Comparison of ENCODE assay signal across 6 cellular contexts in the genomic region with DNA sequence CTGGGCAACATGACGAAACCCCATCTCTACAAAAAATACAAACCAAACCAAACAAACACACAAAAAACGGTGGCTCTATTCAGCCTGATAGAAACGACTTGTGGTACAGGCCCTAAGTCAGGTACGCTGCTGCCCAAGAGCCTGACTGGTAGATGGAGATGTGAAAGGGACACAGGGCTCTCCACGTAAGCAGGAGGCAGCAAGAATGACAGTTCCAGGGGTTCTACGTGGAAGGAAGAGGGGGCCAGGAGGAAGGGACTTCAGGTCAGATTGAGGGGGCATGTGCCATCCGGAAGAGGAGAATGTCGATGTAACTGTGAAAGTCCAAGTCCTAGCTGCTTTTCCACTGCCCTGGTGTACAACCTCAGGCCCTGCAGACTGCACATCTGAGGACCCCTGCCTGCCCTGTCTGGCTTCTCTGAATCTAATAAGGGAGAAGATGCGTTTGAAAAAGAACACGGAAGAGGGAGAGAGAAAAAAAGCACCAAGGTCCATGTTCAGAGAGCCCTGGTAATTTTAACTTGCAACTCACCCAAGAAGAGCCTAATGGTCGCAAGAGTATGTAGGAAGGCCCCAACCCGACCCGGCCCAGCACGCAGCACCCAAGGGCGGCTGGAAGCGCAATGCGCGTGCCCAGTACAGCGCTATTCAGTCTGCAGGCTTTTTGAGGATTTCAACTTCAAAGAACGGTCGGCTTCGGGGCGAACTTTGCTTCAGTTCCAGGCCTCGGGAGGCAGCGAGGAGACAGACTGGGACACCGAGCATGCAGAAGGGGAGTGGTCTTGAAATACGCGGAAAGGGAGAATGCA. TPM values are rescaled to one million over a fixed set of nuclear protein-coding genes. Genes with fewer than 3 reads are reported as not detected.
DNase-seq lines count a peak whose midpoint lies in the region; ATAC-seq and TF ChIP-seq lines count a peak whose summit lies in the region.

No MANE protein-coding gene starts in this region.

- POLR2A ChIA-PET in naive thymus-derived CD8-positive, alpha-beta T cell (lab: Charles Lee) = interaction anchor here (1.0 to 9.6 kb wide), 18 partner anchors 8 to 700 kb away, joined by 3 to 260 read pairs (median 10); partner anchors contain the start of genes CFL1, LTBP3, MALAT1 and NEAT1

- peak overlapping the region; percentile 97 to 100 (median 99) for H3K4me3 Mint-ChIP-seq in naive thymus-derived CD8-positive, alpha-beta T cell

- H3K36me3 Mint-ChIP-seq in naive thymus-derived CD8-positive, alpha-beta T cell = peaks cover 0 to 9% (median 5%) of the 10 kb centered on the region in 3 donors

- peak; percentile 42 for DNase-seq in activated CD8-positive, alpha-beta memory T cell treated with anti-CD3 and anti-CD28 coated beads, Interleukin-2, amount 50 U/mL, for 24 hours (ENCODE audit: extremely low read depth)
- no peak for DNase-seq in activated CD8-positive, alpha-beta memory T cell treated with anti-CD3 and anti-CD28 coated beads for 24 hours
- DNase-seq in astrocyte of the cerebellum (ENCODE audit: low read depth) = no peak
- DNase-seq in naive thymus-derived CD8-positive, alpha-beta T cell = peak in 1 of 10 donors; percentile 70
- DNase-seq in NCI-H146 treated with DMSO at 0.1 percent for 48 hours (lab: John Stamatoyannopoulos, UW; ENCODE audit: unreplicated experiment) = no peak

- peak; percentile 35 to 44 for ATAC-seq in naive thymus-derived CD8-positive, alpha-beta T cell
- ATAC-seq in HG03025 (IDR thresholded peaks at IDR 0.05; ENCODE audit: low FRiP score, unreplicated experiment) = no peak

- peaks cover 35 to 88% (median 74%) of the 10 kb centered on the region in 4 donors for H3K4me1 Mint-ChIP-seq in naive thymus-derived CD8-positive, alpha-beta T cell

- H3K9me3 Mint-ChIP-seq in naive thymus-derived CD8-positive, alpha-beta T cell = no peaks in the 10 kb centered on the region

- no peak for TF ChIP-seq CTCF in astrocyte of the cerebellum (IDR thresholded peaks at IDR 0.05; ENCODE audit: low read depth, low read length, missing control alignments)

- peak overlapping the region; percentile 91 for H3K4me3 ChIP-seq in astrocyte of the cerebellum (ENCODE audit: low read depth, low read length)

- H3K27me3 Mint-ChIP-seq in naive thymus-derived CD8-positive, alpha-beta T cell = no peaks in the 10 kb centered on the region

- in situ Hi-C loops in astrocyte of the cerebellum (cut with HindIII; ENCODE audit: low sequenced_read_pairs) = no loop called here

- peak overlapping the region; percentile 94 to 100 (median 99) for H3K27ac Mint-ChIP-seq in naive thymus-derived CD8-positive, alpha-beta T cell

RNA-seq across cellular contexts. Expression of gene ZNRD2, which starts 0.9 kb away (rescaled TPM):
- 10 to 100 TPM; 31.5 to 32.7 TPM for total RNA-seq in naive thymus-derived CD8-positive, alpha-beta T cell
- 10 to 100 TPM; 62.9 to 86.3 (median 80.1) TPM for polyA plus RNA-seq in naive thymus-derived CD8-positive, alpha-beta T cell

RNA-seq across cellular contexts. Expression of gene FAM89B, which starts 3.0 kb away (rescaled TPM):
- 10 to 100 TPM; 39.3 to 42.1 TPM for total RNA-seq in naive thymus-derived CD8-positive, alpha-beta T cell
- 100 to 1,000 TPM in 2 of 3 donors, 10 to 100 TPM in 1; 70.9 to 122 (median 101) TPM for polyA plus RNA-seq in naive thymus-derived CD8-positive, alpha-beta T cell

RNA-seq across cellular contexts. Expression of gene EHBP1L1, which starts 6.5 kb away (rescaled TPM):
- total RNA-seq in naive thymus-derived CD8-positive, alpha-beta T cell = 100 to 1,000 TPM; 101 to 108 TPM
- polyA plus RNA-seq in naive thymus-derived CD8-positive, alpha-beta T cell = 10 to 100 TPM; 10.8 to 19.8 (median 11.5) TPM

RNA-seq across cellular contexts. Expression of gene LTBP3, which starts 11.2 kb away (rescaled TPM):
- total RNA-seq in naive thymus-derived CD8-positive, alpha-beta T cell = 100 to 1,000 TPM; 258 to 261 TPM
- polyA plus RNA-seq in naive thymus-derived CD8-positive, alpha-beta T cell = 10 to 100 TPM in 2 of 3 donors, 1 to 10 TPM in 1; 7.3 to 35.0 (median 18.9) TPM

RNA-seq across cellular contexts. Expression of gene KCNK7, which starts 26.2 kb away (rescaled TPM):
- 1 to 10 TPM; 2.4 to 5.0 TPM for total RNA-seq in naive thymus-derived CD8-positive, alpha-beta T cell
- under 1 TPM in 1 of 3 donors, not detected in 2; 0.34 TPM for polyA plus RNA-seq in naive thymus-derived CD8-positive, alpha-beta T cell
